In genomic region chr5:52476346-52476745, GRCh38 we compare ENCODE assay signal across 9 cellular contexts.
"Had no signal": no experiment of that assay in that cellular context is flagged by ENCODE, and none has a peak within 500 bp of the region (broad histone marks: within the 10 kb centered on the region; RNA-seq: fewer than 3 reads in every experiment).

No MANE protein-coding gene starts in this region.

- H3K9ac ChIP-seq: GM23248 had no signal

- H3K36me3 ChIP-seq: HAP-1 had no signal

- H2AFZ ChIP-seq: GM23248, GM23338 had no signal

- H3K4me3 ChIP-seq: GM23248, GM23338, HAP-1 had no signal

- H3K4me1 ChIP-seq: HAP-1 had no signal

- H3K27ac ChIP-seq: GM23248 had no signal

- ATAC-seq: GM23338, HCT116 had no signal

- DNase-seq: GM23248, GOT3, H7, H9, HCEC 1CT, HFFc6 had no signal

- H3K4me2 ChIP-seq: GM23338 had no signal

- H3K9me3 ChIP-seq: HAP-1 had no signal
